In the genomic region with DNA sequence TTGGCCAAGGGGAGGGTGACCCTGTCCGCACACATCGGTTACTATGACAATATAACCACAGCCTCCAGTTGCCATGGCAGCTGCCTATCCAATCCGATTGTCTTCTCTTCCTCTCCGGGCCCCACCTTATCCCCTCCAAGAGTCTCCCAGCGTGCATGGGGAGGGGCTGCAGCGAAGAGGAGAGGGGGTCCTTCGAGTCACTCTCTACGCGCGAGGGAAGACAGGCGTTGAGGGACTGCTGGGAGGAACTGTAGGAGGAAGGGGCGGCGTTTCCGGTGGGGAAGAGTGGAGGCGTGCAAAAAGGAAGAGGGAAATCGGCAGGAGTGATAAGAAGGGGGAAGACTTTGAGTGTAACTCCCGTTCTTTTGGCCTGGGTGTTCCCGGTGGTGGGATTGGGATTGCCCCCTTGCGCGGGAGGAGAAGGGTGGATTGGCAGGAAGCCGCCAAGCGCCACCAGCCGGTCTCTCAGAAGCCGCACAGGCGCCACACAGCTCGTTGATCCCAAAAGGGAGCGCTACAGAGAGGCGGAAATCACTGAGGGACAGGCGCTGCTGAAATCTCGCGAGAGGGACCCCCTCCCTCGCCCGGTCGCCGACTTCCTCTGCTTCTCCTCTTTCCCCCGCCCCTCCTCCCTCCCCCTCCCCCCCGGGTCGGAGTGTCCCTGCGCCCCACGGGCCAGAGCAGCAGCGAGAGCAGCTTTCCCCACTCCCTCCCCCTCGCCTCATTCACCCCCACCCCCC, we compare ENCODE assay signal across 8 cellular contexts. TPM values are rescaled to one million over a fixed set of nuclear protein-coding genes. Genes with fewer than 3 reads are reported as not detected.
DNase-seq lines count a peak whose midpoint lies in the region; ATAC-seq and TF ChIP-seq lines count a peak whose summit lies in the region.

No MANE protein-coding gene starts in this region.

- H3K4me1 ChIP-seq in spleen: peaks cover 21 to 59% (median 45%) of the 10 kb centered on the region in 6 donors

- TF ChIP-seq POLR2A in GM18951 (IDR thresholded peaks at IDR 0.05; ENCODE audit: extremely low read depth, insufficient read depth, insufficient read length) (peak; percentile 61), spleen (IDR thresholded peaks at IDR 0.05) (no peak)

- intact Hi-C loops in spleen (cut with DNase I; ENCODE audit: low total_unique reads): loop anchor here (5.0 kb wide), 1 partner anchor 165 kb away; a partner anchor contains a TSS

- ATAC-seq in HG03280 (IDR thresholded peaks at IDR 0.05; ENCODE audit: unreplicated experiment): peak; percentile 46

- WGBS in spleen, 5 donors: 0 to 1% (median 0%) methylated on average over 24 to 42 of the region's 42 CpGs

- peak in 6 of 11 experiments; percentile 10 to 49 (median 36) for TF ChIP-seq CTCF in spleen (IDR thresholded peaks at IDR 0.05 in 8 of 11, conservative IDR thresholded peaks at IDR 0.05 in 3 of 11)

- peak overlapping the region; percentile 65 to 99 (median 94) for H3K4me3 ChIP-seq in spleen

- H3K27me3 ChIP-seq in spleen (replicated peaks in 1 of 7): no peaks in the 10 kb centered on the region

- H3K27ac ChIP-seq in spleen: peak overlapping the region; percentile 93 to 98 (median 96)

- no peaks in the 10 kb centered on the region for H3K36me3 ChIP-seq in spleen

- no peaks in the 10 kb centered on the region for H3K9me3 ChIP-seq in spleen

- in situ Hi-C loops in GM18951 (cut with MboI; ENCODE audit: low sequenced_read_pairs, unreplicated experiment): no loop called here

- DNase-seq in AG08395 (ENCODE audit: low spot score) (peak; percentile 96), NCI-H345 (lab: John Stamatoyannopoulos, UW) (peak; percentile 98), inferior parietal cortex (ENCODE audit: extremely low spot score) (peak; percentile 92), spleen (peak; percentile 99)
- peak; percentile 94 to 97 (median 96) for DNase-seq in activated CD4-positive, CD25-positive, alpha-beta regulatory T cell (lab: John Stamatoyannopoulos, UW)
- DNase-seq in central memory CD4-positive, alpha-beta T cell: peak; percentile 95

RNA-seq across cellular contexts. Expression of a gene that starts 0.4 kb away (rescaled TPM):
- total RNA-seq in spleen: 100 to 1,000 TPM in 1 of 7 donors, 10 to 100 TPM in 6; 51.7 to 116 (median 68.8) TPM
- 10 to 100 TPM; 14.1 to 18.3 (median 14.6) TPM for polyA plus RNA-seq in spleen

RNA-seq across cellular contexts. Expression of a gene that starts 53.7 kb away (rescaled TPM):
- 1 to 10 TPM in 1 of 7 donors, under 1 TPM in 6; 0.13 to 1.7 (median 0.21) TPM for total RNA-seq in spleen
- polyA plus RNA-seq in spleen: under 1 TPM; 0.05 to 0.10 (median 0.07) TPM

Comparison
In these comparisons a context has a peak if more than half of its experiments do, and no peak if none do; other contexts are left out.
1. Peak in every context shown above with its lines: DNase-seq, ATAC-seq, H3K4me3 ChIP-seq and H3K27ac ChIP-seq.